ENCODE assay signal across 28 cellular contexts in genomic region chr9:116697887-116698286, GRCh38.
"Had no signal": no experiment of that assay in that cellular context is flagged by ENCODE, and none has a peak within 500 bp of the region (broad histone marks: within the 10 kb centered on the region; RNA-seq: fewer than 3 reads in every experiment).

No MANE protein-coding gene starts in this region.

- H3K27me3 ChIP-seq: esophagus squamous epithelium, hepatocyte, neural progenitor cell, thyroid gland, upper lobe of left lung, vagina had no signal

- DNase-seq: activated CD4-positive, alpha-beta memory T cell treated with anti-CD3 and anti-CD28 coated beads, Interleukin-2, amount 10 ng/mL, durations not matched to agents 7 days and 5 days; activated CD4-positive, alpha-beta T cell treated with anti-CD3 and anti-CD28 coated beads for 1 hour; activated CD4-positive, alpha-beta T cell treated with anti-CD3 and anti-CD28 coated beads, Interleukin-2, amount 10 ng/mL, durations not matched to agents 7 days and 5 days; activated CD8-positive, alpha-beta memory T cell treated with anti-CD3 and anti-CD28 coated beads, Interleukin-2, amount 50 U/mL, for 48 hours; activated naive CD8-positive, alpha-beta T cell treated with anti-CD3 and anti-CD28 coated beads, Interleukin-2, amount 50 U/mL, for 24 hours; activated T-cell treated with anti-CD3 and anti-CD28 coated beads, Interleukin-2, amount 50 U/mL, for 24 hours; dermis blood vessel endothelial cell; effector CD4-positive, alpha-beta T cell; esophagus squamous epithelium; lower lobe of right lung; natural killer cell; occipital lobe; small intestine; stimulated activated CD4-positive, alpha-beta T cell treated with anti-CD3 and anti-CD28 coated beads, Interleukin-1b, Interleukin-23, amount 100 ng/mL, for 48 hours; stimulated activated CD4-positive, alpha-beta T cell treated with anti-CD3 and anti-CD28 coated beads, Interleukin-4, amount 100 ng/mL, for 4 hours; stimulated activated CD8-positive, alpha-beta memory T cell treated with anti-CD3 and anti-CD28 coated beads, Interleukin-4, amount 100 ng/mL, for 48 hours; stimulated activated naive CD8-positive, alpha-beta T cell treated with anti-CD3 and anti-CD28 coated beads, Interleukin-15, amount 100 ng/mL, for 72 hours; T-helper 2 cell; thyroid gland had no signal

- H3K4me2 ChIP-seq: hepatocyte, neural progenitor cell had no signal

- H3K27ac ChIP-seq: epithelial cell of prostate, esophagus squamous epithelium, hepatocyte, lower lobe of right lung, neural progenitor cell, thyroid gland, upper lobe of left lung, vagina had no signal

- H3K36me3 ChIP-seq: neural progenitor cell had no signal

- H3K4me3 ChIP-seq: esophagus squamous epithelium, hepatocyte, lower lobe of right lung, neural progenitor cell, thyroid gland, upper lobe of left lung, vagina had no signal

- H3K9me3 ChIP-seq: esophagus squamous epithelium, lower lobe of right lung, thyroid gland, upper lobe of left lung, vagina had no signal

- H3K4me1 ChIP-seq: neural progenitor cell, thyroid gland had no signal

- H2AFZ ChIP-seq: hepatocyte, neural progenitor cell had no signal

- ATAC-seq: activated naive CD8-positive, alpha-beta T cell treated with anti-CD3 and anti-CD28 coated beads, Interleukin-2, amount 50 U/mL, for 24 hours; activated T-helper 17 cell treated with anti-CD3 and anti-CD28 coated beads, Interleukin-2, amount 50 U/mL, for 72 hours; lower lobe of right lung; natural killer cell; sciatic nerve; stimulated activated memory B cell treated with anti-CD40 and anti-IgM and Interleukin-4, amounts not matched to agents 10 μg/mL and 1 μg/mL and 100 μg/mL, for 72 hours; stimulated activated naive CD8-positive, alpha-beta T cell treated with anti-CD3 and anti-CD28 coated beads, Interleukin-15, amount 100 ng/mL, for 72 hours; WTC11 had no signal
